1 cellular context compared by ENCODE assay signal in the genomic region with DNA sequence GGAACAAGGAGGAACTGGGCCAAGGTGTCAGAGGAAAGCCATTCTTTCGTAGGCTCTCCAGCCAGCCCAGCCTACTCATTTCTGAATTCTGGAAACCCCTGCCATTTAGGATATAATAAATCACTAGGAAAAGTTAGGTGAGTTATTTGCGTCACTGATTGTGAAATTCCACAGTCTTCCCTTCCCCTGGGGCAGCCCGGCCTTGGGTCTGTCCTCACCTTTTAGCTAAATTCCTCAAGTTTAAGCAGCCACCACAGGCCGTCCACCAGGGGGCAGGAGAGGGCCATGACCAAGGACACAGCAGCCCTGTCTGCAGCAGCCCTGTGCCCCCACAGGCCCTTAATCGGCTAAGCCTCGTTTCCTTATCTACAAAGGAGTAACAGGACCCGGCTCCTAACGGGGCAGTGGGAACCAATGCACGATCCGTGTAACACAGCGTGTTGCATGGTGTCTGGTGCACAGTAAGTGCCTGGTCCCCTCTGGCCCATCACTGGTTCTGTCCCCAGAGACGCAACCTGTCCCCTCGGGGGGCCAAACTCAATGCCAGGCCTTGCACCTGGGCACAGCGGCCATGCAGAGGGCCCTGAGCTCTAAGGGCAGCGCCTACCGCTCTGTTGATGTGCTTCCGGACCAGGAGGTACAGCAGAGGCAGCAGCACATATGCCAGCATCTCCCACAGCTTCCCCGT.
TF ChIP-seq lines count a peak whose summit lies in the region.

No MANE protein-coding gene starts in this region.

TF ChIP-seq in HepG2, 621 proteins besides CTCF, POLR2A, EP300 and RAD21 (continued from another document and continues in another):
- TF ChIP-seq, protein P1, sequence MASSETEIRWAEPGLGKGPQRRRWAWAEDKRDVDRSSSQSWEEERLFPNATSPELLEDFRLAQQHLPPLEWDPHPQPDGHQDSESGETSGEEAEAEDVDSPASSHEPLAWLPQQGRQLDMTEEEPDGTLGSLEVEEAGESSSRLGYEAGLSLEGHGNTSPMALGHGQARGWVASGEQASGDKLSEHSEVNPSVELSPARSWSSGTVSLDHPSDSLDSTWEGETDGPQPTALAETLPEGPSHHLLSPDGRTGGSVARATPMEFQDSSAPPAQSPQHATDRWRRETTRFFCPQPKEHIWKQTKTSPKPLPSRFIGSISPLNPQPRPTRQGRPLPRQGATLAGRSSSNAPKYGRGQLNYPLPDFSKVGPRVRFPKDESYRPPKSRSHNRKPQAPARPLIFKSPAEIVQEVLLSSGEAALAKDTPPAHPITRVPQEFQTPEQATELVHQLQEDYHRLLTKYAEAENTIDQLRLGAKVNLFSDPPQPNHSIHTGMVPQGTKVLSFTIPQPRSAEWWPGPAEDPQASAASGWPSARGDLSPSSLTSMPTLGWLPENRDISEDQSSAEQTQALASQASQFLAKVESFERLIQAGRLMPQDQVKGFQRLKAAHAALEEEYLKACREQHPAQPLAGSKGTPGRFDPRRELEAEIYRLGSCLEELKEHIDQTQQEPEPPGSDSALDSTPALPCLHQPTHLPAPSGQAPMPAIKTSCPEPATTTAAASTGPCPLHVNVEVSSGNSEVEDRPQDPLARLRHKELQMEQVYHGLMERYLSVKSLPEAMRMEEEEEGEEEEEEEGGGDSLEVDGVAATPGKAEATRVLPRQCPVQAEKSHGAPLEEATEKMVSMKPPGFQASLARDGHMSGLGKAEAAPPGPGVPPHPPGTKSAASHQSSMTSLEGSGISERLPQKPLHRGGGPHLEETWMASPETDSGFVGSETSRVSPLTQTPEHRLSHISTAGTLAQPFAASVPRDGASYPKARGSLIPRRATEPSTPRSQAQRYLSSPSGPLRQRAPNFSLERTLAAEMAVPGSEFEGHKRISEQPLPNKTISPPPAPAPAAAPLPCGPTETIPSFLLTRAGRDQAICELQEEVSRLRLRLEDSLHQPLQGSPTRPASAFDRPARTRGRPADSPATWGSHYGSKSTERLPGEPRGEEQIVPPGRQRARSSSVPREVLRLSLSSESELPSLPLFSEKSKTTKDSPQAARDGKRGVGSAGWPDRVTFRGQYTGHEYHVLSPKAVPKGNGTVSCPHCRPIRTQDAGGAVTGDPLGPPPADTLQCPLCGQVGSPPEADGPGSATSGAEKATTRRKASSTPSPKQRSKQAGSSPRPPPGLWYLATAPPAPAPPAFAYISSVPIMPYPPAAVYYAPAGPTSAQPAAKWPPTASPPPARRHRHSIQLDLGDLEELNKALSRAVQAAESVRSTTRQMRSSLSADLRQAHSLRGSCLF (CRISPR knock-in tag; IDR thresholded peaks at IDR 0.05; ENCODE audit: borderline replicate concordance), result no peak
- TF ChIP-seq, protein P2, sequence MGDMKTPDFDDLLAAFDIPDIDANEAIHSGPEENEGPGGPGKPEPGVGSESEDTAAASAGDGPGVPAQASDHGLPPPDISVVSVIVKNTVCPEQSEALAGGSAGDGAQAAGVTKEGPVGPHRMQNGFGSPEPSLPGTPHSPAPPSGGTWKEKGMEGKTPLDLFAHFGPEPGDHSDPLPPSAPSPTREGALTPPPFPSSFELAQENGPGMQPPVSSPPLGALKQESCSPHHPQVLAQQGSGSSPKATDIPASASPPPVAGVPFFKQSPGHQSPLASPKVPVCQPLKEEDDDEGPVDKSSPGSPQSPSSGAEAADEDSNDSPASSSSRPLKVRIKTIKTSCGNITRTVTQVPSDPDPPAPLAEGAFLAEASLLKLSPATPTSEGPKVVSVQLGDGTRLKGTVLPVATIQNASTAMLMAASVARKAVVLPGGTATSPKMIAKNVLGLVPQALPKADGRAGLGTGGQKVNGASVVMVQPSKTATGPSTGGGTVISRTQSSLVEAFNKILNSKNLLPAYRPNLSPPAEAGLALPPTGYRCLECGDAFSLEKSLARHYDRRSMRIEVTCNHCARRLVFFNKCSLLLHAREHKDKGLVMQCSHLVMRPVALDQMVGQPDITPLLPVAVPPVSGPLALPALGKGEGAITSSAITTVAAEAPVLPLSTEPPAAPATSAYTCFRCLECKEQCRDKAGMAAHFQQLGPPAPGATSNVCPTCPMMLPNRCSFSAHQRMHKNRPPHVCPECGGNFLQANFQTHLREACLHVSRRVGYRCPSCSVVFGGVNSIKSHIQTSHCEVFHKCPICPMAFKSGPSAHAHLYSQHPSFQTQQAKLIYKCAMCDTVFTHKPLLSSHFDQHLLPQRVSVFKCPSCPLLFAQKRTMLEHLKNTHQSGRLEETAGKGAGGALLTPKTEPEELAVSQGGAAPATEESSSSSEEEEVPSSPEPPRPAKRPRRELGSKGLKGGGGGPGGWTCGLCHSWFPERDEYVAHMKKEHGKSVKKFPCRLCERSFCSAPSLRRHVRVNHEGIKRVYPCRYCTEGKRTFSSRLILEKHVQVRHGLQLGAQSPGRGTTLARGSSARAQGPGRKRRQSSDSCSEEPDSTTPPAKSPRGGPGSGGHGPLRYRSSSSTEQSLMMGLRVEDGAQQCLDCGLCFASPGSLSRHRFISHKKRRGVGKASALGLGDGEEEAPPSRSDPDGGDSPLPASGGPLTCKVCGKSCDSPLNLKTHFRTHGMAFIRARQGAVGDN (CRISPR knock-in tag; IDR thresholded peaks at IDR 0.05), result peak; percentile 78
- TF ChIP-seq, protein P3, sequence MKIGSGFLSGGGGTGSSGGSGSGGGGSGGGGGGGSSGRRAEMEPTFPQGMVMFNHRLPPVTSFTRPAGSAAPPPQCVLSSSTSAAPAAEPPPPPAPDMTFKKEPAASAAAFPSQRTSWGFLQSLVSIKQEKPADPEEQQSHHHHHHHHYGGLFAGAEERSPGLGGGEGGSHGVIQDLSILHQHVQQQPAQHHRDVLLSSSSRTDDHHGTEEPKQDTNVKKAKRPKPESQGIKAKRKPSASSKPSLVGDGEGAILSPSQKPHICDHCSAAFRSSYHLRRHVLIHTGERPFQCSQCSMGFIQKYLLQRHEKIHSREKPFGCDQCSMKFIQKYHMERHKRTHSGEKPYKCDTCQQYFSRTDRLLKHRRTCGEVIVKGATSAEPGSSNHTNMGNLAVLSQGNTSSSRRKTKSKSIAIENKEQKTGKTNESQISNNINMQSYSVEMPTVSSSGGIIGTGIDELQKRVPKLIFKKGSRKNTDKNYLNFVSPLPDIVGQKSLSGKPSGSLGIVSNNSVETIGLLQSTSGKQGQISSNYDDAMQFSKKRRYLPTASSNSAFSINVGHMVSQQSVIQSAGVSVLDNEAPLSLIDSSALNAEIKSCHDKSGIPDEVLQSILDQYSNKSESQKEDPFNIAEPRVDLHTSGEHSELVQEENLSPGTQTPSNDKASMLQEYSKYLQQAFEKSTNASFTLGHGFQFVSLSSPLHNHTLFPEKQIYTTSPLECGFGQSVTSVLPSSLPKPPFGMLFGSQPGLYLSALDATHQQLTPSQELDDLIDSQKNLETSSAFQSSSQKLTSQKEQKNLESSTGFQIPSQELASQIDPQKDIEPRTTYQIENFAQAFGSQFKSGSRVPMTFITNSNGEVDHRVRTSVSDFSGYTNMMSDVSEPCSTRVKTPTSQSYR (CRISPR knock-in tag; IDR thresholded peaks at IDR 0.05; ENCODE audit: borderline replicate concordance), result no peak
- TF ChIP-seq STAG1 (CRISPR knock-in tag; IDR thresholded peaks at IDR 0.05), result peak; percentile 94
- TF ChIP-seq, protein P4, sequence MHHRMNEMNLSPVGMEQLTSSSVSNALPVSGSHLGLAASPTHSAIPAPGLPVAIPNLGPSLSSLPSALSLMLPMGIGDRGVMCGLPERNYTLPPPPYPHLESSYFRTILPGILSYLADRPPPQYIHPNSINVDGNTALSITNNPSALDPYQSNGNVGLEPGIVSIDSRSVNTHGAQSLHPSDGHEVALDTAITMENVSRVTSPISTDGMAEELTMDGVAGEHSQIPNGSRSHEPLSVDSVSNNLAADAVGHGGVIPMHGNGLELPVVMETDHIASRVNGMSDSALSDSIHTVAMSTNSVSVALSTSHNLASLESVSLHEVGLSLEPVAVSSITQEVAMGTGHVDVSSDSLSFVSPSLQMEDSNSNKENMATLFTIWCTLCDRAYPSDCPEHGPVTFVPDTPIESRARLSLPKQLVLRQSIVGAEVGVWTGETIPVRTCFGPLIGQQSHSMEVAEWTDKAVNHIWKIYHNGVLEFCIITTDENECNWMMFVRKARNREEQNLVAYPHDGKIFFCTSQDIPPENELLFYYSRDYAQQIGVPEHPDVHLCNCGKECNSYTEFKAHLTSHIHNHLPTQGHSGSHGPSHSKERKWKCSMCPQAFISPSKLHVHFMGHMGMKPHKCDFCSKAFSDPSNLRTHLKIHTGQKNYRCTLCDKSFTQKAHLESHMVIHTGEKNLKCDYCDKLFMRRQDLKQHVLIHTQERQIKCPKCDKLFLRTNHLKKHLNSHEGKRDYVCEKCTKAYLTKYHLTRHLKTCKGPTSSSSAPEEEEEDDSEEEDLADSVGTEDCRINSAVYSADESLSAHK (CRISPR knock-in tag; IDR thresholded peaks at IDR 0.05; ENCODE audit: borderline replicate concordance), result no peak
- TF ChIP-seq, protein P5, sequence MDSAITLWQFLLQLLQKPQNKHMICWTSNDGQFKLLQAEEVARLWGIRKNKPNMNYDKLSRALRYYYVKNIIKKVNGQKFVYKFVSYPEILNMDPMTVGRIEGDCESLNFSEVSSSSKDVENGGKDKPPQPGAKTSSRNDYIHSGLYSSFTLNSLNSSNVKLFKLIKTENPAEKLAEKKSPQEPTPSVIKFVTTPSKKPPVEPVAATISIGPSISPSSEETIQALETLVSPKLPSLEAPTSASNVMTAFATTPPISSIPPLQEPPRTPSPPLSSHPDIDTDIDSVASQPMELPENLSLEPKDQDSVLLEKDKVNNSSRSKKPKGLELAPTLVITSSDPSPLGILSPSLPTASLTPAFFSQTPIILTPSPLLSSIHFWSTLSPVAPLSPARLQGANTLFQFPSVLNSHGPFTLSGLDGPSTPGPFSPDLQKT (CRISPR knock-in tag; IDR thresholded peaks at IDR 0.05; ENCODE audit: borderline replicate concordance), result no peak
- no peak for TF ChIP-seq PHF5A (CRISPR knock-in tag; IDR thresholded peaks at IDR 0.05; ENCODE audit: low read depth, unreplicated experiment)
- TF ChIP-seq, protein P6, sequence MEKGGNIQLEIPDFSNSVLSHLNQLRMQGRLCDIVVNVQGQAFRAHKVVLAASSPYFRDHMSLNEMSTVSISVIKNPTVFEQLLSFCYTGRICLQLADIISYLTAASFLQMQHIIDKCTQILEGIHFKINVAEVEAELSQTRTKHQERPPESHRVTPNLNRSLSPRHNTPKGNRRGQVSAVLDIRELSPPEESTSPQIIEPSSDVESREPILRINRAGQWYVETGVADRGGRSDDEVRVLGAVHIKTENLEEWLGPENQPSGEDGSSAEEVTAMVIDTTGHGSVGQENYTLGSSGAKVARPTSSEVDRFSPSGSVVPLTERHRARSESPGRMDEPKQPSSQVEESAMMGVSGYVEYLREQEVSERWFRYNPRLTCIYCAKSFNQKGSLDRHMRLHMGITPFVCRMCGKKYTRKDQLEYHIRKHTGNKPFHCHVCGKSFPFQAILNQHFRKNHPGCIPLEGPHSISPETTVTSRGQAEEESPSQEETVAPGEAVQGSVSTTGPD (CRISPR knock-in tag; IDR thresholded peaks at IDR 0.05), result no peak
- TF ChIP-seq ZNF850 (CRISPR knock-in tag; conservative IDR thresholded peaks at IDR 0.05), result no peak
- TF ChIP-seq POGZ (CRISPR knock-in tag; IDR thresholded peaks at IDR 0.05), result no peak
- TF ChIP-seq ELF3 (CRISPR knock-in tag; IDR thresholded peaks at IDR 0.05), result peak; percentile 48; the same call in 1 of the 2 replicates
- TF ChIP-seq ZNF773 (CRISPR knock-in tag; IDR thresholded peaks at IDR 0.05; ENCODE audit: borderline replicate concordance), result no peak
- TF ChIP-seq, protein P7, sequence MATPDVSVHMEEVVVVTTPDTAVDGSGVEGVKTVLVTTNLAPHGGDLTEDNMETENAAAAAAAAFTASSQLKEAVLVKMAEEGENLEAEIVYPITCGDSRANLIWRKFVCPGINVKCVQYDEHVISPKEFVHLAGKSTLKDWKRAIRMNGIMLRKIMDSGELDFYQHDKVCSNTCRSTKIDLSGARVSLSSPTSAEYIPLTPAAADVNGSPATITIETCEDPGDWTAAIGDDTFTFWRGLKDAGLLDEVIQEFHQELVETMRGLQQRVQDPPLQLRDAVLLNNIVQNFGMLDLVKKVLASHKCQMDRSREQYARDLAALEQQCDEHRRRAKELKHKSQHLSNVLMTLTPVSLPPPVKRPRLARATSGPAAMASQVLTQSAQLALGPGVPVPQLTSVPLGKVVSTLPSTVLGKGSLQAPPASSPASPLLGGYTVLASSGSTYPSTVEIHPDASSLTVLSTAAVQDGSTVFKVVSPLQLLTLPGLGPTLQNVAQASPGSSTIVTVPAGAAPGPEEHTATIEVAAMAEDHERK (CRISPR knock-in tag; IDR thresholded peaks at IDR 0.05; ENCODE audit: low read depth), result no peak
- TF ChIP-seq, protein P8, sequence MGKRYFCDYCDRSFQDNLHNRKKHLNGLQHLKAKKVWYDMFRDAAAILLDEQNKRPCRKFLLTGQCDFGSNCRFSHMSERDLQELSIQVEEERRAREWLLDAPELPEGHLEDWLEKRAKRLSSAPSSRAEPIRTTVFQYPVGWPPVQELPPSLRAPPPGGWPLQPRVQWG (CRISPR knock-in tag; IDR thresholded peaks at IDR 0.05; ENCODE audit: borderline replicate concordance, low read depth), result no peak
- TF ChIP-seq TMF1 (CRISPR knock-in tag; IDR thresholded peaks at IDR 0.05; ENCODE audit: low read depth), result no peak
- no peak for TF ChIP-seq ZNF160 (CRISPR knock-in tag; IDR thresholded peaks at IDR 0.05)
- TF ChIP-seq KDM6A (CRISPR knock-in tag; IDR thresholded peaks at IDR 0.05; ENCODE audit: low read depth), result no peak
- TF ChIP-seq ISL2 (CRISPR knock-in tag; IDR thresholded peaks at IDR 0.05), result no peak
- TF ChIP-seq, protein P9, sequence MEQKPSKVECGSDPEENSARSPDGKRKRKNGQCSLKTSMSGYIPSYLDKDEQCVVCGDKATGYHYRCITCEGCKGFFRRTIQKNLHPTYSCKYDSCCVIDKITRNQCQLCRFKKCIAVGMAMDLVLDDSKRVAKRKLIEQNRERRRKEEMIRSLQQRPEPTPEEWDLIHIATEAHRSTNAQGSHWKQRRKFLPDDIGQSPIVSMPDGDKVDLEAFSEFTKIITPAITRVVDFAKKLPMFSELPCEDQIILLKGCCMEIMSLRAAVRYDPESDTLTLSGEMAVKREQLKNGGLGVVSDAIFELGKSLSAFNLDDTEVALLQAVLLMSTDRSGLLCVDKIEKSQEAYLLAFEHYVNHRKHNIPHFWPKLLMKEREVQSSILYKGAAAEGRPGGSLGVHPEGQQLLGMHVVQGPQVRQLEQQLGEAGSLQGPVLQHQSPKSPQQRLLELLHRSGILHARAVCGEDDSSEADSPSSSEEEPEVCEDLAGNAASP (CRISPR knock-in tag; IDR thresholded peaks at IDR 0.05; ENCODE audit: borderline replicate concordance), result peak; percentile 38; the same call in 1 of the 2 replicates
- no peak for TF ChIP-seq NR2F2 (IDR thresholded peaks at IDR 0.05; ENCODE audit: borderline replicate concordance, low read depth)
- TF ChIP-seq ELF4 (CRISPR knock-in tag; IDR thresholded peaks at IDR 0.05; ENCODE audit: borderline replicate concordance), result no peak
- TF ChIP-seq CENPX (CRISPR knock-in tag; IDR thresholded peaks at IDR 0.05), result no peak
- no peak for TF ChIP-seq HDAC1 (CRISPR knock-in tag; IDR thresholded peaks at IDR 0.05)
- no peak for TF ChIP-seq U2AF2 (IDR thresholded peaks at IDR 0.05; ENCODE audit: low read depth, low read length)
- TF ChIP-seq, protein P10, sequence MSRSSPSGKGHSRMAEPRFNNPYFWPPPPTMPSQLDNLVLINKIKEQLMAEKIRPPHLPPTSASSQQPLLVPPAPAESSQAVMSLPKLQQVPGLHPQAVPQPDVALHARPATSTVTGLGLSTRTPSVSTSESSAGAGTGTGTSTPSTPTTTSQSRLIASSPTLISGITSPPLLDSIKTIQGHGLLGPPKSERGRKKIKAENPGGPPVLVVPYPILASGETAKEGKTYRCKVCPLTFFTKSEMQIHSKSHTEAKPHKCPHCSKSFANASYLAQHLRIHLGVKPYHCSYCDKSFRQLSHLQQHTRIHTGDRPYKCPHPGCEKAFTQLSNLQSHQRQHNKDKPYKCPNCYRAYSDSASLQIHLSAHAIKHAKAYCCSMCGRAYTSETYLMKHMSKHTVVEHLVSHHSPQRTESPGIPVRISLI (CRISPR knock-in tag; IDR thresholded peaks at IDR 0.05; ENCODE audit: borderline replicate concordance), result peak; percentile 27; the same call in 1 of the 2 replicates
- TF ChIP-seq ZKSCAN5 (CRISPR knock-in tag; IDR thresholded peaks at IDR 0.05), result no peak
- 0 out of 2 replicates have a peak, but pooled peaks have one; percentile 15 for TF ChIP-seq SIX1 (CRISPR knock-in tag; IDR thresholded peaks at IDR 0.05; ENCODE audit: borderline replicate concordance)
- TF ChIP-seq ZKSCAN1 (IDR thresholded peaks at IDR 0.05; ENCODE audit: low read length), result no peak
- TF ChIP-seq ZNF326 (CRISPR knock-in tag; IDR thresholded peaks at IDR 0.05; ENCODE audit: borderline replicate concordance), result no peak
- peak; percentile 32; the same call in 1 of the 2 replicates for TF ChIP-seq ZMYM3 (CRISPR knock-in tag; IDR thresholded peaks at IDR 0.05)
